29 cellular contexts compared by ENCODE assay signal in genomic region chr7:144632724-144633123, GRCh38.
"Had no signal": no experiment of that assay in that cellular context is flagged by ENCODE, and none has a peak within 500 bp of the region (broad histone marks: within the 10 kb centered on the region; RNA-seq: fewer than 3 reads in every experiment).

No MANE protein-coding gene starts in this region.

- H3K9me3 ChIP-seq: lower lobe of right lung, pancreas, prostate gland, testis, thyroid gland, transverse colon, upper lobe of left lung, vagina had no signal

- H3K27ac ChIP-seq: left lung, lower lobe of right lung, pancreas, prostate gland, skin epidermis, stomach, testis, thyroid gland, transverse colon, upper lobe of left lung, vagina had no signal

- H3K36me3 ChIP-seq: left lung, lower lobe of right lung, pancreas, prostate gland, stomach, thyroid gland, transverse colon, upper lobe of left lung, vagina had no signal

- H3K4me1 ChIP-seq: left lung, lower lobe of right lung, pancreas, prostate gland, stomach, testis, thyroid gland, transverse colon, upper lobe of left lung, vagina had no signal

- ATAC-seq: left colon; left lung; lower lobe of right lung; naive thymus-derived CD8-positive, alpha-beta T cell; pancreas; right cardiac atrium; sciatic nerve; stimulated activated naive B cell treated with anti-CD40 and anti-IgM and Interleukin-4, amounts not matched to agents 10 μg/mL and 1 μg/mL and 100 μg/mL, for 72 hours; stimulated activated naive CD8-positive, alpha-beta T cell treated with anti-CD3 and anti-CD28 coated beads, Interleukin-15, Interleukin-2, amounts not matched to agents 100 U/mL and 50 U/mL, for 24 hours had no signal

- H3K27me3 ChIP-seq: left lung, pancreas, stomach, testis, thyroid gland, transverse colon, upper lobe of left lung, vagina had no signal

- FAIRE-seq: islet of Langerhans, kidney, pancreas had no signal

- H3K4me3 ChIP-seq: left lung, lower lobe of right lung, pancreas, prostate gland, skin epidermis, stomach, testis, thyroid gland, transverse colon, upper lobe of left lung, vagina had no signal

- DNase-seq: immature natural killer cell; kidney; left colon; left lung; lower lobe of right lung; mammary epithelial cell; mesenchymal stem cell; naive thymus-derived CD8-positive, alpha-beta T cell; nucleus accumbens; pancreas; posterior cingulate gyrus; retina; right cardiac atrium; stimulated activated CD4-positive, alpha-beta T cell treated with anti-CD3 and anti-CD28 coated beads, Interleukin-12 subunit alpha, Interleukin-12 subunit beta, amount 100 ng/mL, for 4 hours; stimulated activated CD4-positive, alpha-beta T cell treated with anti-CD3 and anti-CD28 coated beads, Interleukin-15, amount 100 ng/mL, for 24 hours; stimulated activated CD4-positive, alpha-beta T cell treated with anti-CD3 and anti-CD28 coated beads, Interleukin-2, amount 100 ng/mL, for 24 hours; stimulated activated CD4-positive, alpha-beta T cell treated with anti-CD3 and anti-CD28 coated beads, Interleukin-4, amount 100 ng/mL, for 1 hour; stimulated activated naive B cell treated with anti-CD40 and anti-IgM and Interleukin-4, amounts not matched to agents 10 μg/mL and 1 μg/mL and 100 μg/mL, for 72 hours; stimulated activated naive CD8-positive, alpha-beta T cell treated with anti-CD3 and anti-CD28 coated beads, Interleukin-15, Interleukin-2, amounts not matched to agents 100 U/mL and 50 U/mL, for 24 hours; stomach; testis; thyroid gland; transverse colon; upper lobe of left lung had no signal
